ENCODE assay signal across 10 cellular contexts in the genomic region with DNA sequence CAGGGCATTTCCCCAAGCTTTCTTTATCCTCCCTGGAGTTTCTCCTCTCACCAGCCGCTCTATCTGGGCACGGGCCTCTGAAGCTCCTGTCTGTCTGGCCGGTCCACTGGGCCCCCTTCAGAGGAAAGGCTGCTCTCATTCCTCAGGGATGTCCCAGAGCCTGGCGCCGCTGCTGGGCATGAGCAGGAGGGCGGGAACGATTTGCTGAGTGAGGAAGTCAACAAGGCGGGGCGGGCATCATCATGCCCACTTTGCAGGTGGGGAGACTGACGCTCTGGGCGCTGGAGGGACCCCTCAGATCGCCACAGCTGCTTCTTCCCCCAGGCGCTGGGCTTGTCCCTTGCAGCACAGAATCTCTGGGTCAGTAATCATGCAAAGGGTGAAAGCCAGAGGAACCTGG.
DNase-seq lines count a peak whose midpoint lies in the region; FAIRE-seq and TF ChIP-seq lines count a peak whose summit lies in the region.
"Had no signal": no experiment of that assay in that cellular context is flagged by ENCODE, and none has a peak within 500 bp of the region (broad histone marks: within the 10 kb centered on the region; RNA-seq: fewer than 3 reads in every experiment).

No MANE protein-coding gene starts in this region.

- DNase-seq in dorsolateral prefrontal cortex (peak in 5 of 10 donors; percentile 13 to 54 (median 46)), left kidney (ENCODE audit: low read depth, low spot score) (peak; percentile 51), kidney (no peak), adrenal gland (no peak)
- no peak for DNase-seq in stimulated activated naive CD4-positive, alpha-beta T cell (lab: John Stamatoyannopoulos, UW)
- DNase-seq in stimulated activated CD4-positive, alpha-beta T cell treated with anti-CD3 and anti-CD28 coated beads, Interleukin-12 subunit alpha, Interleukin-12 subunit beta, amount 100 ng/mL, for 4 hours: no peak
- DNase-seq: foreskin fibroblast had no signal

- TF ChIP-seq POLR2A in adrenal gland (IDR thresholded peaks at IDR 0.05): no peak

- FAIRE-seq in kidney (lab: Jason Lieb, UNC): no peak
- FAIRE-seq: GM19239 had no signal

- intact Hi-C loops in dorsolateral prefrontal cortex (cut with DNase I) (loop anchor here (2.0 to 10.0 kb wide), 5 partner anchors 223 to 871 kb away; a partner anchor contains a TSS), kidney (cut with DNase I) (no loop called here), adrenal gland (cut with DNase I) (loop anchor here (5.0 to 10.0 kb wide), 4 partner anchors 223 to 863 kb away; a partner anchor contains a TSS)

- H3K9ac ChIP-seq in HUES48 (ENCODE audit: low read depth, low read length): peak overlapping the region; percentile 45
- H3K9ac ChIP-seq in subcutaneous abdominal adipose tissue (ENCODE audit: low read length in 5 of 5): no peak overlapping the region
- H3K9ac ChIP-seq in kidney (ENCODE audit: low read length in 2 of 2): no peak overlapping the region

- H3K4me1 ChIP-seq in HUES48 (ENCODE audit: control insufficient read depth, insufficient read depth, low read length) (peaks cover 10% of the 10 kb centered on the region; the same call in 1 of the 2 replicates), subcutaneous abdominal adipose tissue (ENCODE audit: control insufficient read depth in 5 of 5, insufficient read depth in 5 of 5, low read length in 5 of 5) (peaks cover 0 to 10% (median 5%) of the 10 kb centered on the region in 5 donors), kidney (ENCODE audit: control insufficient read depth in 1 of 2, insufficient read depth in 1 of 2, low read depth in 1 of 2, low read length in 2 of 2) (no peaks in the 10 kb centered on the region), adrenal gland (replicated peaks in 1 of 2) (peaks cover 7 to 9% of the 10 kb centered on the region in 2 donors)

- no peak for TF ChIP-seq CTCF in dorsolateral prefrontal cortex (IDR thresholded peaks at IDR 0.05 in 54 of 56, conservative IDR thresholded peaks at IDR 0.05 in 2 of 56; ENCODE audit: low read depth in 1 of 56, partially characterized antibody in 56 of 56)
- no peak for TF ChIP-seq CTCF in kidney (IDR thresholded peaks at IDR 0.05; ENCODE audit: borderline replicate concordance, extremely low read depth, insufficient read depth)
- TF ChIP-seq CTCF in adrenal gland (IDR thresholded peaks at IDR 0.05): no peak

- H3K27ac ChIP-seq in HUES48 (ENCODE audit: low read depth, low read length) (no peak overlapping the region), dorsolateral prefrontal cortex (peak overlapping the region in 1 of 59 donors; percentile 34), subcutaneous abdominal adipose tissue (ENCODE audit: low read depth, low read length) (no peak overlapping the region), kidney (ENCODE audit: low read depth in 2 of 2, low read length in 2 of 2) (no peak overlapping the region), adrenal gland (no peak overlapping the region)

- H3K4me3 ChIP-seq in HUES48 (ENCODE audit: low read depth, low read length) (peak overlapping the region; percentile 66), dorsolateral prefrontal cortex (peak overlapping the region; percentile 44 to 76 (median 65)), subcutaneous abdominal adipose tissue (ENCODE audit: low read depth in 1 of 5, low read length in 5 of 5) (peak overlapping the region in 4 of 5 donors; percentile 13 to 51 (median 44)), kidney (ENCODE audit: low read length in 2 of 2) (peak overlapping the region in 1 of 2 donors; percentile 36), adrenal gland (peak overlapping the region in 2 of 4 donors; percentile 30 to 54)

- no peaks in the 10 kb centered on the region for H3K36me3 ChIP-seq in HUES48 (ENCODE audit: control insufficient read depth, insufficient read depth, low read length)
- no peaks in the 10 kb centered on the region for H3K36me3 ChIP-seq in subcutaneous abdominal adipose tissue (ENCODE audit: control insufficient read depth in 5 of 5, insufficient read depth in 5 of 5, low read length in 5 of 5)
- H3K36me3 ChIP-seq in kidney (ENCODE audit: control insufficient read depth in 1 of 2, insufficient read depth in 2 of 2, low read length in 2 of 2): no peaks in the 10 kb centered on the region
- no peaks in the 10 kb centered on the region for H3K36me3 ChIP-seq in adrenal gland (replicated peaks in 1 of 2)

- WGBS in adrenal gland, 4 donors: 24 to 40% (median 35%) methylated on average over 5 to 13 of the region's 13 CpGs

- H3K27me3 ChIP-seq in HUES48 (ENCODE audit: control insufficient read depth, insufficient read depth, low read length) (peaks cover 11% of the 10 kb centered on the region), dorsolateral prefrontal cortex (peaks cover 0 to 8% (median 0%) of the 10 kb centered on the region in 45 donors), subcutaneous abdominal adipose tissue (ENCODE audit: control insufficient read depth in 5 of 5, insufficient read depth in 4 of 5, low read length in 5 of 5) (peaks cover 10 to 30% (median 26%) of the 10 kb centered on the region in 5 donors), adrenal gland (peaks cover 26% of the 10 kb centered on the region)

- H3K9me3 ChIP-seq in HUES48 (ENCODE audit: control insufficient read depth, insufficient read depth, low read length) (no peaks in the 10 kb centered on the region), subcutaneous abdominal adipose tissue (ENCODE audit: control insufficient read depth in 5 of 5, low read length in 5 of 5) (no peaks in the 10 kb centered on the region), kidney (ENCODE audit: control insufficient read depth in 1 of 2, low read length in 2 of 2) (no peaks in the 10 kb centered on the region), adrenal gland (replicated peaks in 1 of 3) (no peaks in the 10 kb centered on the region)
